Comparison of ENCODE assay signal across 24 cellular contexts in the genomic region with DNA sequence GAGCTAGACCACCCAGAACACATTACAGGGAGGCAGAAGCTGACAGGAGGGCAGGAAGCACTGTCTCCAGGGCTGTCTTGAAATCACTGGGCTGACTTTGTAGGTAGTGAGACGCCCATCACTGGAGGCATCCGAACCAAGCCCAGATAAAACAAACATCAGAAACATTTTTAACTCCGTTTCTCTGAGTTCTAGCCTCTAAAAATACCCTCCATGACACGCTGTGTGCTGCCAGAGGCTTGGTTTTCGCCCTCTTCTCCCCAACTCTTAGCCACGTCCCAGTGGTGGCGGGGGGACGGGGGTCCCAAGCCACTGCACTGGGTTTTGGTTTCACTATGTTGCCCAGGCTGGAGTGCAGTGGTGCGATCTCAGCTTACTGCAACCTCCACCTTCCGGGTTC. TPM values are rescaled to one million over a fixed set of nuclear protein-coding genes. Genes with fewer than 3 reads are reported as not detected.
"Had no signal": no experiment of that assay in that cellular context is flagged by ENCODE, and none has a peak within 500 bp of the region (broad histone marks: within the 10 kb centered on the region; RNA-seq: fewer than 3 reads in every experiment).

No MANE protein-coding gene starts in this region.

- ATAC-seq: effector memory CD8-positive, alpha-beta T cell; left ventricle myocardium superior; lower lobe of right lung; natural killer cell treated with Interleukin-12 subunit alpha and Interleukin-12 subunit beta and Interleukin-15 and Interleukin-18, amount 100 ng/mL, for 72 hours; psoas muscle; right cardiac atrium; stimulated activated memory B cell treated with anti-CD40 and anti-IgM and Interleukin-4, amounts not matched to agents 10 μg/mL and 1 μg/mL and 100 μg/mL, for 72 hours had no signal

- H3K27me3 Mint-ChIP-seq: natural killer cell treated with Interleukin-12 subunit alpha and Interleukin-12 subunit beta and Interleukin-15 and Interleukin-18, amount 100 ng/mL, for 72 hours; stimulated activated naive CD8-positive, alpha-beta T cell treated with anti-CD3 and anti-CD28 coated beads, Interleukin-15, Interleukin-2, amounts not matched to agents 100 ng/mL and 50 ng/mL, for 24 hours had no signal

- H3K9me3 ChIP-seq: esophagus squamous epithelium, lower lobe of right lung, ovary, psoas muscle, spleen, suprapubic skin, transverse colon, vagina had no signal

- H3K27ac Mint-ChIP-seq: effector memory CD8-positive, alpha-beta T cell; immature natural killer cell; natural killer cell treated with Interleukin-12 subunit alpha and Interleukin-12 subunit beta and Interleukin-15 and Interleukin-18, amount 100 ng/mL, for 72 hours; stimulated activated memory B cell treated with anti-CD40 and anti-IgM and Interleukin-4, amounts not matched to agents 10 μg/mL and 1 μg/mL and 100 μg/mL, for 72 hours; stimulated activated naive CD8-positive, alpha-beta T cell treated with anti-CD3 and anti-CD28 coated beads, Interleukin-15, Interleukin-2, amounts not matched to agents 100 ng/mL and 50 ng/mL, for 24 hours had no signal

- H3K4me1 Mint-ChIP-seq: immature natural killer cell had no signal

- H3K4me3 Mint-ChIP-seq: effector memory CD8-positive, alpha-beta T cell; immature natural killer cell; natural killer cell treated with Interleukin-12 subunit alpha and Interleukin-12 subunit beta and Interleukin-15 and Interleukin-18, amount 100 ng/mL, for 72 hours; stimulated activated memory B cell treated with anti-CD40 and anti-IgM and Interleukin-4, amounts not matched to agents 10 μg/mL and 1 μg/mL and 100 μg/mL, for 72 hours; stimulated activated naive CD8-positive, alpha-beta T cell treated with anti-CD3 and anti-CD28 coated beads, Interleukin-15, Interleukin-2, amounts not matched to agents 100 ng/mL and 50 ng/mL, for 24 hours had no signal

- DNase-seq: cortex of kidney; effector memory CD8-positive, alpha-beta T cell; erythroblast; esophagus squamous epithelium; hypothalamus; immature natural killer cell; kidney glomerular epithelial cell; left ventricle myocardium superior; lower lobe of right lung; nucleus accumbens; ovary; posterior cingulate gyrus; spleen; stimulated activated CD4-positive, alpha-beta T cell treated with anti-CD3 and anti-CD28 coated beads, Interleukin-4, amount 100 ng/mL, for 4 hours; transverse colon had no signal

- H3K27me3 ChIP-seq: esophagus squamous epithelium, neural progenitor cell, ovary, spleen, suprapubic skin, transverse colon, vagina had no signal

- H3K4me3 ChIP-seq: esophagus squamous epithelium, lower lobe of right lung, neural progenitor cell, ovary, psoas muscle, skin epidermis, spleen, suprapubic skin, transverse colon, vagina had no signal

- H3K36me3 Mint-ChIP-seq: immature natural killer cell; natural killer cell treated with Interleukin-12 subunit alpha and Interleukin-12 subunit beta and Interleukin-15 and Interleukin-18, amount 100 ng/mL, for 72 hours; stimulated activated memory B cell treated with anti-CD40 and anti-IgM and Interleukin-4, amounts not matched to agents 10 μg/mL and 1 μg/mL and 100 μg/mL, for 72 hours had no signal

- H3K27ac ChIP-seq: esophagus squamous epithelium, lower lobe of right lung, neural progenitor cell, ovary, psoas muscle, skin epidermis, suprapubic skin, transverse colon had no signal

- H3K9me3 Mint-ChIP-seq: effector memory CD8-positive, alpha-beta T cell; immature natural killer cell; natural killer cell treated with Interleukin-12 subunit alpha and Interleukin-12 subunit beta and Interleukin-15 and Interleukin-18, amount 100 ng/mL, for 72 hours; neural progenitor cell; stimulated activated memory B cell treated with anti-CD40 and anti-IgM and Interleukin-4, amounts not matched to agents 10 μg/mL and 1 μg/mL and 100 μg/mL, for 72 hours; stimulated activated naive CD8-positive, alpha-beta T cell treated with anti-CD3 and anti-CD28 coated beads, Interleukin-15, Interleukin-2, amounts not matched to agents 100 ng/mL and 50 ng/mL, for 24 hours had no signal

RNA-seq across cellular contexts. Expression of a gene that starts 1.2 kb away (rescaled TPM):
- total RNA-seq: natural killer cell treated with Interleukin-12 subunit alpha and Interleukin-12 subunit beta and Interleukin-15 and Interleukin-18, amount 100 ng/mL, for 72 hours had no signal
- polyA plus RNA-seq: immature natural killer cell had no signal
